Comparison of ENCODE assay signal across 8 cellular contexts in genomic region chr4:78058591-78059523, GRCh38. TPM values are rescaled to one million over a fixed set of nuclear protein-coding genes. Genes with fewer than 3 reads are reported as not detected.
A peak's percentile ranks its signal among the peaks of the same experiment; 100 is the strongest.
DNase-seq lines count a peak whose midpoint lies in the region; ATAC-seq, FAIRE-seq and TF ChIP-seq lines count a peak whose summit lies in the region.

No MANE protein-coding gene starts in this region.

- no peaks in the 10 kb centered on the region for H3K9me3 Mint-ChIP-seq in CD8-positive, alpha-beta memory T cell
- H3K9me3 Mint-ChIP-seq in mesothelial cell of epicardium: no peaks in the 10 kb centered on the region

- H3K27ac Mint-ChIP-seq in CD8-positive, alpha-beta memory T cell: peak overlapping the region in 3 of 8 donors; percentile 25 to 68 (median 49)
- peak overlapping the region; percentile 97 for H3K27ac Mint-ChIP-seq in mesothelial cell of epicardium

- TF ChIP-seq CTCF in endothelial cell of umbilical vein (IDR thresholded peaks at IDR 0.05; ENCODE audit: extremely low read depth in 1 of 2, insufficient read depth in 1 of 2, low read depth in 1 of 2, low read length in 2 of 2) (no peak), mesothelial cell of epicardium (IDR thresholded peaks at IDR 0.05; ENCODE audit: unreplicated experiment) (no peak)

- peak overlapping the region; percentile 71 for H3K4me3 ChIP-seq in CD8-positive, alpha-beta memory T cell (ENCODE audit: low read length)
- peak overlapping the region; percentile 47 to 80 (median 51) for H3K4me3 ChIP-seq in endothelial cell of umbilical vein (replicated peaks in 1 of 3; ENCODE audit: insufficient read depth in 1 of 3, low read depth in 1 of 3, low read length in 3 of 3)

- dilution Hi-C loops in endothelial cell of umbilical vein (cut with MboI; ENCODE audit: extremely low pct_ligation_motif_present, low sequenced_read_pairs): no loop called here

- peaks cover 34% of the 10 kb centered on the region for H3K27me3 ChIP-seq in CD8-positive, alpha-beta memory T cell (ENCODE audit: insufficient read depth, low read length, poor library complexity, severe bottlenecking)
- peaks cover 15% of the 10 kb centered on the region in 2 experiments for H3K27me3 ChIP-seq in endothelial cell of umbilical vein (ENCODE audit: control insufficient read depth in 2 of 2, insufficient read depth in 2 of 2, low read length in 2 of 2)

- H3K4me1 ChIP-seq in CD8-positive, alpha-beta memory T cell (ENCODE audit: insufficient read depth, low read length): peaks cover 20% of the 10 kb centered on the region
- H3K4me1 ChIP-seq in endothelial cell of umbilical vein (ENCODE audit: control insufficient read depth, extremely low read depth, insufficient read depth, low read length): peaks cover 28% of the 10 kb centered on the region

- no peaks in the 10 kb centered on the region for H3K9me1 ChIP-seq in endothelial cell of umbilical vein (replicated peaks; ENCODE audit: control insufficient read depth, extremely low read depth, insufficient read depth, low read length)

- no peak overlapping the region for H3K27ac ChIP-seq in CD8-positive, alpha-beta memory T cell (ENCODE audit: low read depth, low read length)
- no peak overlapping the region for H3K27ac ChIP-seq in endothelial cell of umbilical vein (ENCODE audit: insufficient read depth, low read depth, low read length)

- peak overlapping the region; percentile 57 for H3K9ac ChIP-seq in endothelial cell of umbilical vein (replicated peaks; ENCODE audit: extremely low read depth, insufficient read depth, low read length)

- peak overlapping the region; percentile 94 for H3K4me2 ChIP-seq in endothelial cell of umbilical vein (ENCODE audit: insufficient read depth, low read length)

- H3K27me3 Mint-ChIP-seq in CD8-positive, alpha-beta memory T cell: peaks cover 41 to 81% of the 10 kb centered on the region in 2 donors
- H3K27me3 Mint-ChIP-seq in mesothelial cell of epicardium (ENCODE audit: low read depth): peaks cover 1% of the 10 kb centered on the region

- CTCF ChIA-PET in CD8-positive, alpha-beta memory T cell (lab: Charles Lee): interaction anchor here (0.6 to 1.8 kb wide), 6 partner anchors 10 to 1515 kb away, joined by 3 to 6 read pairs (median 4); no protein-coding TSS in a partner anchor
- CTCF ChIA-PET in endothelial cell of umbilical vein (lab: Charles Lee): interaction anchor here (0.6 to 2.0 kb wide), 22 partner anchors 8 to 880 kb away, joined by 3 to 8 read pairs (median 4); partner anchors contain the start of genes MRPL1 and PAQR3

- H3K36me3 ChIP-seq in CD8-positive, alpha-beta memory T cell (ENCODE audit: insufficient read depth, low read length): no peaks in the 10 kb centered on the region
- H3K36me3 ChIP-seq in endothelial cell of umbilical vein (ENCODE audit: control insufficient read depth in 2 of 2, extremely low read depth in 1 of 2, insufficient read depth in 2 of 2, low read length in 2 of 2): no peaks in the 10 kb centered on the region

- ATAC-seq in HG03139 (IDR thresholded peaks at IDR 0.05; ENCODE audit: unreplicated experiment): no peak

- H3K4me1 Mint-ChIP-seq in CD8-positive, alpha-beta memory T cell: peaks cover 27 to 35% (median 34%) of the 10 kb centered on the region in 3 donors
- H3K4me1 Mint-ChIP-seq in mesothelial cell of epicardium: peaks cover 22% of the 10 kb centered on the region

- peak in 1 of 5 donors; percentile 4 for DNase-seq in CD8-positive, alpha-beta memory T cell
- peak; percentile 55 for DNase-seq in HT1080 (ENCODE audit: low read depth)
- peak; percentile 45 for DNase-seq in SW480 (ENCODE audit: low spot score)
- peak; percentile 33 for DNase-seq in endothelial cell of umbilical vein (ENCODE audit: low read depth, low spot score)
- peak; percentile 41 to 57 for DNase-seq in mesothelial cell of epicardium (ENCODE audit: low spot score in 2 of 2, unreplicated experiment in 2 of 2)
- DNase-seq in ureter (ENCODE audit: low spot score): peak; percentile 44
- no peak for DNase-seq in OCI-M2 (lab: John Stamatoyannopoulos, UW; ENCODE audit: unreplicated experiment)

- H3K79me2 ChIP-seq in endothelial cell of umbilical vein (ENCODE audit: control insufficient read depth, insufficient read depth, low read length): no peaks in the 10 kb centered on the region

- peak; percentile 53 for FAIRE-seq in endothelial cell of umbilical vein (lab: Jason Lieb, UNC)

- TF ChIP-seq POLR2A in endothelial cell of umbilical vein (IDR thresholded peaks at IDR 0.05; ENCODE audit: low read depth, low read length): no peak

- POLR2A ChIA-PET in CD8-positive, alpha-beta memory T cell (lab: Charles Lee): interaction anchor here (0.7 kb wide), 1 partner anchor 197 kb away, joined by 3 read pairs; no protein-coding TSS in a partner anchor
- POLR2A ChIA-PET in endothelial cell of umbilical vein (lab: Charles Lee): no interaction called here

- intact Hi-C loops in endothelial cell of umbilical vein (cut with micrococcal nuclease): loop anchor here (1.0 to 5.0 kb wide), 9 partner anchors 64 to 878 kb away; partner anchors contain the start of genes MRPL1 and PAQR3

- H3K9me3 ChIP-seq in CD8-positive, alpha-beta memory T cell (ENCODE audit: low read length): no peaks in the 10 kb centered on the region
- H3K9me3 ChIP-seq in endothelial cell of umbilical vein (replicated peaks; ENCODE audit: control insufficient read depth, insufficient read depth, low read length): no peaks in the 10 kb centered on the region

- peak overlapping the region; percentile 71 for H2AFZ ChIP-seq in endothelial cell of umbilical vein (ENCODE audit: low read depth, low read length)

- H3K36me3 Mint-ChIP-seq in CD8-positive, alpha-beta memory T cell: no peaks in the 10 kb centered on the region
- no peaks in the 10 kb centered on the region for H3K36me3 Mint-ChIP-seq in mesothelial cell of epicardium

- no TSS peak for BruUV-seq in endothelial cell of umbilical vein (replicated peaks; lab: Mats Ljungman, UMichigan)

- H3K4me3 Mint-ChIP-seq in CD8-positive, alpha-beta memory T cell: peak overlapping the region; percentile 67 to 89 (median 82)
- peak overlapping the region; percentile 95 for H3K4me3 Mint-ChIP-seq in mesothelial cell of epicardium

- H4K20me1 ChIP-seq in endothelial cell of umbilical vein (replicated peaks; ENCODE audit: control insufficient read depth, extremely low read depth, insufficient read depth, low read length): no peaks in the 10 kb centered on the region

TF ChIP-seq in endothelial cell of umbilical vein, 7 proteins besides CTCF, POLR2A, EP300 and RAD21:
- TF ChIP-seq MAX (IDR thresholded peaks at IDR 0.05; ENCODE audit: insufficient read depth, insufficient read length) (no peak), FOS (IDR thresholded peaks at IDR 0.05; ENCODE audit: borderline replicate concordance, insufficient read depth, low read length) (no peak), GATA2 (IDR thresholded peaks at IDR 0.05; ENCODE audit: insufficient read depth, insufficient read length, low read depth, low read length) (no peak), POLR2AphosphoS5 (IDR thresholded peaks at IDR 0.05; ENCODE audit: insufficient read depth, low read depth, low read length) (no peak), MYC (IDR thresholded peaks at IDR 0.05; ENCODE audit: low read depth, low read length) (no peak), EZH2 (IDR thresholded peaks at IDR 0.05; ENCODE audit: borderline replicate concordance, low read depth, low read length, severe bottlenecking) (no peak), JUN (IDR thresholded peaks at IDR 0.05; ENCODE audit: borderline replicate concordance, insufficient read depth, insufficient read length, low read depth) (no peak)

RNA-seq across cellular contexts. Expression of gene FRAS1, which starts 1.7 kb away (rescaled TPM):
- not detected for total RNA-seq in CD8-positive, alpha-beta memory T cell
- not detected for polyA plus RNA-seq in CD8-positive, alpha-beta memory T cell
- 1.3 and 2.1 TPM in 2 replicates for total RNA-seq in HT1080 (2014; rRNA removed; shearing (Covaris generic))
- 0.63 and 0.80 TPM in 2 replicates for polyA plus RNA-seq in HT1080 (2015; cell fraction: cytosol; rRNA removed)
- 2.5 and 3.6 TPM in 2 replicates for polyA plus RNA-seq in HT1080 (2015; cell fraction: nucleus; rRNA removed)
- total RNA-seq in endothelial cell of umbilical vein: 3.4 and 3.6 TPM in 2 replicates
- polyA plus RNA-seq in endothelial cell of umbilical vein: 1.3 and 1.4 TPM in 2 replicates
- 0.92 and 0.97 TPM in 2 replicates for polyA plus RNA-seq in endothelial cell of umbilical vein (2011; cell fraction: cytosol; rRNA removed)
- polyA plus RNA-seq in endothelial cell of umbilical vein (2011; cell fraction: nucleus; rRNA removed): 1.9 and 2.4 TPM in 2 replicates
- 0.10 and 0.50 TPM in 2 replicates for polyA plus RNA-seq in endothelial cell of umbilical vein (2012)
- 8.1 and 12.0 TPM in 2 replicates for polyA minus RNA-seq in endothelial cell of umbilical vein
- 2.8 TPM for polyA minus RNA-seq in endothelial cell of umbilical vein (2011; cell fraction: cytosol; rRNA and poly(A)+ RNA removed)
- polyA minus RNA-seq in endothelial cell of umbilical vein (2011; cell fraction: nucleus; rRNA and poly(A)+ RNA removed): 7.6 and 8.5 TPM in 2 replicates
- 45.3 to 52.8 TPM (median 51.9 TPM) in 3 replicates for total RNA-seq in mesothelial cell of epicardium
- total RNA-seq in ureter: 12.4 TPM
